ENCODE assay signal across 8 cellular contexts in genomic region chr20:5002077-5002413, GRCh38. TPM values are rescaled to one million over a fixed set of nuclear protein-coding genes. Genes with fewer than 3 reads are reported as not detected.
A peak's percentile ranks its signal among the peaks of the same experiment; 100 is the strongest.
DNase-seq lines count a peak whose midpoint lies in the region; ATAC-seq and TF ChIP-seq lines count a peak whose summit lies in the region.

No MANE protein-coding gene starts in this region.

- no peaks in the 10 kb centered on the region for H3K27me3 Mint-ChIP-seq in CD4-positive, CD25-positive, alpha-beta regulatory T cell
- no peaks in the 10 kb centered on the region for H3K27me3 Mint-ChIP-seq in natural killer cell treated with Interleukin-12 subunit alpha and Interleukin-12 subunit beta and Interleukin-15 and Interleukin-18, amount 100 ng/mL, for 72 hours

- no peaks in the 10 kb centered on the region for H3K9me3 ChIP-seq in CD4-positive, CD25-positive, alpha-beta regulatory T cell (ENCODE audit: control insufficient read depth in 2 of 2, low read length in 2 of 2)

- ATAC-seq in CD4-positive, CD25-positive, alpha-beta regulatory T cell (ENCODE audit: low read depth in 2 of 2), result no peak
- no peak for ATAC-seq in natural killer cell treated with Interleukin-12 subunit alpha and Interleukin-12 subunit beta and Interleukin-15 and Interleukin-18, amount 100 ng/mL, for 72 hours
- ATAC-seq in HG03196 (IDR thresholded peaks at IDR 0.05; ENCODE audit: unreplicated experiment) (no peak), HG03469 (IDR thresholded peaks at IDR 0.05; ENCODE audit: unreplicated experiment) (no peak)

- peaks cover 24% of the 10 kb centered on the region for H3K4me1 ChIP-seq in CD4-positive, CD25-positive, alpha-beta regulatory T cell (ENCODE audit: control insufficient read depth, insufficient read depth, low read length, poor library complexity, severe bottlenecking)

- H3K36me3 Mint-ChIP-seq in CD4-positive, CD25-positive, alpha-beta regulatory T cell, result no peaks in the 10 kb centered on the region
- H3K36me3 Mint-ChIP-seq in natural killer cell treated with Interleukin-12 subunit alpha and Interleukin-12 subunit beta and Interleukin-15 and Interleukin-18, amount 100 ng/mL, for 72 hours, result no peaks in the 10 kb centered on the region

- no peak for DNase-seq in CD4-positive, CD25-positive, alpha-beta regulatory T cell
- DNase-seq in NAMALWA (ENCODE audit: low spot score) (peak; percentile 38), coronary artery (ENCODE audit: low spot score) (no peak), SIG-M5 treated with dmso at 0.1 percent for 504 hours (lab: John Stamatoyannopoulos, UW; ENCODE audit: unreplicated experiment) (no peak), OCI-M2 (lab: John Stamatoyannopoulos, UW; ENCODE audit: unreplicated experiment) (no peak)
- DNase-seq in natural killer cell treated with Interleukin-12 subunit alpha and Interleukin-12 subunit beta and Interleukin-15 and Interleukin-18, amount 100 ng/mL, for 72 hours (ENCODE audit: low spot score), result no peak

- H3K27ac Mint-ChIP-seq in CD4-positive, CD25-positive, alpha-beta regulatory T cell, result peak overlapping the region in 2 of 3 donors; percentile 71 to 96
- peak overlapping the region; percentile 44 to 77 for H3K27ac Mint-ChIP-seq in natural killer cell treated with Interleukin-12 subunit alpha and Interleukin-12 subunit beta and Interleukin-15 and Interleukin-18, amount 100 ng/mL, for 72 hours

- TF ChIP-seq CTCF in coronary artery (IDR thresholded peaks at IDR 0.05), result no peak

- peak overlapping the region; percentile 68 for H3K4me3 ChIP-seq in CD4-positive, CD25-positive, alpha-beta regulatory T cell (ENCODE audit: low read depth, low read length)
- H3K4me3 ChIP-seq in coronary artery, result peak overlapping the region; percentile 98

- H3K4me3 Mint-ChIP-seq in CD4-positive, CD25-positive, alpha-beta regulatory T cell, result peak overlapping the region; percentile 90 to 98 (median 94)
- H3K4me3 Mint-ChIP-seq in natural killer cell treated with Interleukin-12 subunit alpha and Interleukin-12 subunit beta and Interleukin-15 and Interleukin-18, amount 100 ng/mL, for 72 hours, result peak overlapping the region; percentile 88

- peaks cover 0 to 1% (median 0%) of the 10 kb centered on the region in 7 donors for H3K9me3 Mint-ChIP-seq in CD4-positive, CD25-positive, alpha-beta regulatory T cell
- no peaks in the 10 kb centered on the region for H3K9me3 Mint-ChIP-seq in natural killer cell treated with Interleukin-12 subunit alpha and Interleukin-12 subunit beta and Interleukin-15 and Interleukin-18, amount 100 ng/mL, for 72 hours

- H3K27me3 ChIP-seq in CD4-positive, CD25-positive, alpha-beta regulatory T cell (ENCODE audit: control insufficient read depth, insufficient read depth, low read length), result no peaks in the 10 kb centered on the region

- no peak overlapping the region for H3K27ac ChIP-seq in CD4-positive, CD25-positive, alpha-beta regulatory T cell (ENCODE audit: insufficient read depth, low read length, poor library complexity, severe bottlenecking)
- H3K27ac ChIP-seq in coronary artery, result no peak overlapping the region

- no peaks in the 10 kb centered on the region for H3K36me3 ChIP-seq in CD4-positive, CD25-positive, alpha-beta regulatory T cell (ENCODE audit: control insufficient read depth, insufficient read depth, low read length)

- peaks cover 5 to 38% (median 20%) of the 10 kb centered on the region in 4 donors for H3K4me1 Mint-ChIP-seq in CD4-positive, CD25-positive, alpha-beta regulatory T cell
- H3K4me1 Mint-ChIP-seq in natural killer cell treated with Interleukin-12 subunit alpha and Interleukin-12 subunit beta and Interleukin-15 and Interleukin-18, amount 100 ng/mL, for 72 hours (ENCODE audit: low read depth in 2 of 2), result peaks cover 20 to 28% of the 10 kb centered on the region in 2 donors

RNA-seq across cellular contexts. Expression of gene SLC23A2, which starts 0.7 kb away (rescaled TPM):
- 19.6 TPM for total RNA-seq in CD4-positive, CD25-positive, alpha-beta regulatory T cell
- polyA plus RNA-seq in CD4-positive, CD25-positive, alpha-beta regulatory T cell, result 1 to 10 TPM; 3.7 to 5.2 (median 4.3) TPM
- total RNA-seq in natural killer cell treated with Interleukin-12 subunit alpha and Interleukin-12 subunit beta and Interleukin-15 and Interleukin-18, amount 100 ng/mL, for 72 hours, result 10 to 100 TPM; 18.6 to 32.9 TPM
